ENCODE assay signal across 10 cellular contexts in the genomic region with DNA sequence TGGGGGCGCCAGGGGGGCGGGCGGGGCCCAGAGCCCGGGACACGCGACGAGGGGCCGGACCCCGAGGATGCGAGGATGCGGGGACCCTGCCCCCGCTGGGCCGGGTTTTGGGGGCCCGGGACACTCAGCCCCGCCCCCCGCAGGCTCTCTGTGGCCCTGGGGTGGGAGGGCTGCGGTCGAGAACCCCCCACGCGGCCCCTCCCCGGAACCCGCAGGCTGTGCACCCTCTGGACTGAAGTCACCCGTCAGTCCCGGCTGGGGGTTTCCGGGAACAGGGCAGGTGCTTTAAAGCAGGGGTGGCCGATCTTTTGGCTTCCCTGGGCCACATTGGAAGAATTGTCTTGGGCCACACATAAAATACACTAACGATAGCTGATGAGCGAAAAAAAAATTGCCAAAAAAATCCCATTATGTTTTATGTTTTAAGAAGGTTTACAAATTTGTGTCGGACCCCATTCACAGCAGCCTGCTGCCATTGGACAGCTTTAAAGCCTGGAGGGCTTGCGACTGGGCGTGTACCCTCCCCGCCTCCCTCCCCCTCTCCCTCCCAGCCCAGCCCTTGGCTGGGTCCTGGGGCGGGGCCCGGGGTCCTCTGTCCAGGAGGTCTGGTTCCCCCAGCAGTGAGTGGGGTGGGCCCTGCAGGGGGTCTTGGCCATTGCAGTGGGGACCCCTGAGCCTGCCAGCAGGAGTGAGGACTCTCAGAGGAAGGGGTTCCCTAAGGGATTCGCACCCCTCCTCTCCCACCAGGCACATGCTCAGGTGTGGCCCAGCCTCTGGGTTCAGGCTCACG. TPM values are rescaled to one million over a fixed set of nuclear protein-coding genes. Genes with fewer than 3 reads are reported as not detected.
DNase-seq lines count a peak whose midpoint lies in the region; ATAC-seq and TF ChIP-seq lines count a peak whose summit lies in the region.
"Had no signal": no experiment of that assay in that cellular context is flagged by ENCODE, and none has a peak within 500 bp of the region (broad histone marks: within the 10 kb centered on the region; RNA-seq: fewer than 3 reads in every experiment).

No MANE protein-coding gene starts in this region.

- no peak overlapping the region for H3K9ac ChIP-seq in HUES48 (ENCODE audit: low read depth, low read length)

- peak overlapping the region; percentile 74 for H3K4me3 Mint-ChIP-seq in natural killer cell

- H3K9me3 ChIP-seq in HUES48 (ENCODE audit: control insufficient read depth, insufficient read depth, low read length) (no peaks in the 10 kb centered on the region), HAP-1 (no peaks in the 10 kb centered on the region)
- H3K9me3 ChIP-seq: right lobe of liver had no signal

- H3K4me1 ChIP-seq in HUES48 (ENCODE audit: control insufficient read depth, insufficient read depth, low read length) = no peaks in the 10 kb centered on the region; the same call in 1 of the 2 replicates
- H3K4me1 ChIP-seq in HAP-1 = no peaks in the 10 kb centered on the region
- H3K4me1 ChIP-seq: right lobe of liver had no signal

- in situ Hi-C loops in HAP-1 (cut with MboI; ENCODE audit: low sequenced_read_pairs) = no loop called here

- no peaks in the 10 kb centered on the region for H3K27me3 Mint-ChIP-seq in natural killer cell (ENCODE audit: low read depth in 2 of 2)

- TF ChIP-seq CTCF in natural killer cell (IDR thresholded peaks at IDR 0.05) = no peak

- peak overlapping the region; percentile 72 to 82 for H3K27ac Mint-ChIP-seq in natural killer cell

- H3K4me3 ChIP-seq in HUES48 (ENCODE audit: low read depth, low read length) (peak overlapping the region; percentile 32; the same call in 1 of the 2 replicates), HAP-1 (no peak overlapping the region)
- H3K4me3 ChIP-seq: right lobe of liver had no signal

- DNase-seq in COR-L47 (lab: John Stamatoyannopoulos, UW) = peak; percentile 57
- peak; percentile 49 for DNase-seq in activated CD8-positive, alpha-beta memory T cell treated with anti-CD3 and anti-CD28 coated beads, Interleukin-2, amount 50 U/mL, for 1 hour (ENCODE audit: extremely low read depth)
- DNase-seq in natural killer cell = peak; percentile 72
- no peak for DNase-seq in NCI-H446 treated with DMSO at 0.1 percent for 48 hours (lab: John Stamatoyannopoulos, UW)
- no peak for DNase-seq in HAP-1 (ENCODE audit: low spot score in 2 of 2)
- DNase-seq: right lobe of liver had no signal

- ATAC-seq in natural killer cell (peak; percentile 88 to 97 (median 97)), GM21619 (IDR thresholded peaks at IDR 0.05; ENCODE audit: unreplicated experiment) (no peak), GM19395 (IDR thresholded peaks at IDR 0.05; ENCODE audit: unreplicated experiment) (no peak)

- H3K36me3 ChIP-seq in HUES48 (ENCODE audit: control insufficient read depth, insufficient read depth, low read length) = no peaks in the 10 kb centered on the region
- no peaks in the 10 kb centered on the region for H3K36me3 ChIP-seq in HAP-1 (replicated peaks)
- H3K36me3 ChIP-seq: right lobe of liver had no signal

- H3K4me1 Mint-ChIP-seq in natural killer cell = peaks cover 0 to 10% of the 10 kb centered on the region in 2 donors

- no peaks in the 10 kb centered on the region for H3K9me3 Mint-ChIP-seq in natural killer cell

- H3K36me3 Mint-ChIP-seq in natural killer cell = no peaks in the 10 kb centered on the region

- no peak overlapping the region for H3K27ac ChIP-seq in HUES48 (ENCODE audit: low read depth, low read length)
- H3K27ac ChIP-seq: right lobe of liver had no signal

- intact Hi-C loops in natural killer cell (cut with micrococcal nuclease) = no loop called here

- H3K27me3 ChIP-seq in HUES48 (ENCODE audit: control insufficient read depth, insufficient read depth, low read length) (peaks cover 4% of the 10 kb centered on the region; the same call in 1 of the 2 replicates), HAP-1 (ENCODE audit: low read depth) (no peaks in the 10 kb centered on the region)
- H3K27me3 ChIP-seq: right lobe of liver had no signal

RNA-seq across cellular contexts. Expression of a gene that starts 21.6 kb away (rescaled TPM):
- 10 to 100 TPM; 19.6 to 25.1 (median 21.5) TPM for total RNA-seq in natural killer cell

RNA-seq across cellular contexts. Expression of a gene that starts 36.2 kb away (rescaled TPM):
- 1 to 10 TPM in 2 of 3 donors, under 1 TPM in 1; 0.23 to 1.7 (median 1.7) TPM for total RNA-seq in natural killer cell
- total RNA-seq: astrocyte, right lobe of liver had no signal

Comparison
In these comparisons a context has a peak if more than half of its experiments do, and no peak if none do; other contexts are left out.
1. DNase-seq: peak in COR-L47 (single experiment), activated CD8-positive, alpha-beta memory T cell treated with anti-CD3 and anti-CD28 coated beads, Interleukin-2, amount 50 U/mL, for 1 hour (single experiment) and natural killer cell (single experiment); none in NCI-H446 treated with DMSO at 0.1 percent for 48 hours (single experiment) and HAP-1 (0 of 2).
2. ATAC-seq: peak in natural killer cell (3 of 3); none in GM21619 (single experiment) and GM19395 (single experiment).